31 cellular contexts compared by ENCODE assay signal in the genomic region with DNA sequence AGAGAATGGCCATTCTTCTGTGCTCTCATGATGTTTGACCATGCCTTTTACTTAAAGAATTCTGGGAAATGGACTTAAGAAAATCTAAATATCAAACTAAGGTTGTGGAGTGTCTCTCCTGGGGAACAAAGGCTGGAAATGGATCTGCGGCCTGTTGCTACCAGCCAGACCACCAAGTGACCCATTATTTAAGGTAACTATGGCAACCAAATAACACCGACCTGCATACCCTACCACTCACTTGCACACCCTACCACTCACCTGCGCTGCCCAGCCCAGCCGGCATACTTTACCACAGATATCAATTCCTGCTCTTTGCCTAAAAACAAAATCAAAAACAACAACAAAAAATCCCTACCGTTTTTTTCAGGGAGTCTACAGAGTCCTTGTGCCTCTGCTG.
"Had no signal": no experiment of that assay in that cellular context is flagged by ENCODE, and none has a peak within 500 bp of the region (broad histone marks: within the 10 kb centered on the region; RNA-seq: fewer than 3 reads in every experiment).

No MANE protein-coding gene starts in this region.

- H3K36me3 ChIP-seq: colonic mucosa, prostate gland, right atrium auricular region had no signal

- H3K9me3 ChIP-seq: colonic mucosa, esophagus muscularis mucosa, gastroesophageal sphincter, heart left ventricle, prostate gland, right atrium auricular region, testis, tibial artery had no signal

- FAIRE-seq: endothelial cell of umbilical vein, kidney, urothelium cell line had no signal

- H3K27me3 ChIP-seq: colonic mucosa, esophagus muscularis mucosa, foreskin keratinocyte, gastroesophageal sphincter, heart left ventricle, hepatocyte, right atrium auricular region, testis, tibial artery had no signal

- H3K4me3 ChIP-seq: colonic mucosa, esophagus muscularis mucosa, gastroesophageal sphincter, heart left ventricle, hepatocyte, prostate gland, right atrium auricular region, smooth muscle cell, testis, tibial artery had no signal

- H3K4me2 ChIP-seq: hepatocyte, smooth muscle cell had no signal

- H3K79me2 ChIP-seq: hepatocyte had no signal

- H3K4me1 Mint-ChIP-seq: naive thymus-derived CD4-positive, alpha-beta T cell had no signal

- ATAC-seq: foreskin keratinocyte; gastroesophageal sphincter; heart left ventricle; left lobe of liver; naive thymus-derived CD4-positive, alpha-beta T cell; sciatic nerve had no signal

- H3K27ac ChIP-seq: colonic mucosa, esophagus muscularis mucosa, foreskin keratinocyte, gastroesophageal sphincter, heart left ventricle, hepatocyte, prostate gland, right atrium auricular region, testis, tibial artery had no signal

- H3K27me3 Mint-ChIP-seq: dendritic cell treated with granulocyte-macrophage colony-stimulating factor and Interleukin-4, amounts not matched to agents 40 ng/mL and 50 ng/mL, for 4 days; naive thymus-derived CD4-positive, alpha-beta T cell; type B pancreatic cell had no signal

- H3K4me1 ChIP-seq: colonic mucosa, esophagus muscularis mucosa, foreskin keratinocyte, heart left ventricle, prostate gland, right atrium auricular region, testis, tibial artery had no signal

- H3K9me3 Mint-ChIP-seq: dendritic cell treated with granulocyte-macrophage colony-stimulating factor and Interleukin-4, amounts not matched to agents 40 ng/mL and 50 ng/mL, for 4 days; endodermal cell; naive thymus-derived CD4-positive, alpha-beta T cell; nephron; type B pancreatic cell had no signal

- H3K4me3 Mint-ChIP-seq: dendritic cell treated with granulocyte-macrophage colony-stimulating factor and Interleukin-4, amounts not matched to agents 40 ng/mL and 50 ng/mL, for 4 days; endodermal cell; mesothelial cell of epicardium; naive thymus-derived CD4-positive, alpha-beta T cell; nephron; type B pancreatic cell had no signal

- DNase-seq: colonic mucosa; effector CD8-positive, alpha-beta T cell; endodermal cell; foreskin keratinocyte; heart left ventricle; kidney; mesenchymal stem cell; naive thymus-derived CD4-positive, alpha-beta T cell; nucleus accumbens; stimulated activated CD4-positive, alpha-beta T cell treated with anti-CD3 and anti-CD28 coated beads, Interleukin-12 subunit alpha, Interleukin-12 subunit beta, amount 100 ng/mL, for 4 hours; stimulated activated CD4-positive, alpha-beta T cell treated with anti-CD3 and anti-CD28 coated beads, Interleukin-1b, Interleukin-23, amount 100 ng/mL, for 48 hours; stimulated activated CD4-positive, alpha-beta T cell treated with anti-CD3 and anti-CD28 coated beads, Interleukin-4, amount 100 ng/mL, for 1 hour; stimulated activated CD8-positive, alpha-beta memory T cell treated with anti-CD3 and anti-CD28 coated beads, Interleukin-4, amount 100 ng/mL, for 48 hours; stimulated activated naive CD4-positive, alpha-beta T cell; substantia nigra; testis; tibial artery had no signal

- H3K27ac Mint-ChIP-seq: dendritic cell treated with granulocyte-macrophage colony-stimulating factor and Interleukin-4, amounts not matched to agents 40 ng/mL and 50 ng/mL, for 4 days; endodermal cell; mesothelial cell of epicardium; nephron; type B pancreatic cell had no signal

- H2AFZ ChIP-seq: hepatocyte had no signal
